27 cellular contexts compared by ENCODE assay signal in genomic region chr19:19111967-19112580, GRCh38. TPM values are rescaled to one million over a fixed set of nuclear protein-coding genes. Genes with fewer than 3 reads are reported as not detected.
DNase-seq lines count a peak whose midpoint lies in the region; ATAC-seq, FAIRE-seq and TF ChIP-seq lines count a peak whose summit lies in the region.
"Had no signal": no experiment of that assay in that cellular context is flagged by ENCODE, and none has a peak within 500 bp of the region (broad histone marks: within the 10 kb centered on the region; RNA-seq: fewer than 3 reads in every experiment).

No MANE protein-coding gene starts in this region.

- H2BK15ac ChIP-seq in mesendoderm (replicated peaks; ENCODE audit: low read depth): no peak overlapping the region

- H3K36me3 Mint-ChIP-seq in IgD-negative memory B cell (peaks cover 2% of the 10 kb centered on the region), progenitor cell of endocrine pancreas (ENCODE audit: insufficient read depth) (peaks cover 6% of the 10 kb centered on the region)

- no peak overlapping the region for H2BK5ac ChIP-seq in mesendoderm (ENCODE audit: low read length)

- peaks cover 0 to 23% (median 12%) of the 10 kb centered on the region in 11 experiments; a peak in 12 of 22 replicates for H4K20me1 ChIP-seq in BLaER1 treated with 17β-estradiol and CSF1 and Interleukin-3, amounts not matched to agents 10 nM and 100 nM
- no peaks in the 10 kb centered on the region for H4K20me1 ChIP-seq in HepG2 (ENCODE audit: insufficient read depth, low read length)

- no peaks in the 10 kb centered on the region for H3K9me3 Mint-ChIP-seq in IgD-negative memory B cell
- H3K9me3 Mint-ChIP-seq in progenitor cell of endocrine pancreas (ENCODE audit: low read depth): no peaks in the 10 kb centered on the region
- H3K9me3 Mint-ChIP-seq: activated CD8-positive, alpha-beta T cell treated with anti-CD3 and anti-CD28 coated beads for 36 hours; activated T-helper 1 cell treated with anti-CD3 and anti-CD28 coated beads, Interleukin-12 subunit alpha, Interleukin-12 subunit beta, Interleukin-2, Interleukin-4 antibody, amounts not matched to agents 30 ng/mL and 10 ng/mL and 1 ng/mL, durations not matched to agents 14 hours and 24 hours and 36 hours; HFFc6; mesothelial cell of epicardium had no signal

- H3K4me1 Mint-ChIP-seq in IgD-negative memory B cell (peaks cover 12 to 21% (median 14%) of the 10 kb centered on the region in 3 donors), progenitor cell of endocrine pancreas (ENCODE audit: low read depth) (peaks cover 3% of the 10 kb centered on the region)

- H3K27ac ChIP-seq in BLaER1 treated with 17β-estradiol and CSF1 and Interleukin-3, amounts not matched to agents 10 nM and 100 nM: peak overlapping the region in 7 of 11 experiments; percentile 2 to 54 (median 32); a peak in 10 of 22 replicates
- H3K27ac ChIP-seq in HepG2 (ENCODE audit: extremely low read length, insufficient read depth, low read length): no peak overlapping the region
- no peak overlapping the region for H3K27ac ChIP-seq in mesendoderm (ENCODE audit: low read depth, low read length)
- H3K27ac ChIP-seq: esophagus muscularis mucosa, HL-60, left ventricle myocardium inferior, skin epidermis had no signal

- H2AFZ ChIP-seq in HepG2 (ENCODE audit: low read length): no peak overlapping the region

- H4K5ac ChIP-seq in mesendoderm (ENCODE audit: low read length): no peak overlapping the region

- CTCF ChIA-PET in HepG2 (lab: Yijun Ruan, JAX; ENCODE audit: low intra/inter-chr PET ratio, low total read pairs): interaction anchor here (1.1 to 2.4 kb wide), 2 partner anchors 27 to 58 kb away, joined by 4 to 22 read pairs; no protein-coding TSS in a partner anchor

- H3K27ac Mint-ChIP-seq in IgD-negative memory B cell (peak overlapping the region; percentile 8 to 92 (median 83)), progenitor cell of endocrine pancreas (peak overlapping the region; percentile 49)
- H3K27ac Mint-ChIP-seq: activated CD8-positive, alpha-beta T cell treated with anti-CD3 and anti-CD28 coated beads for 36 hours; activated T-helper 1 cell treated with anti-CD3 and anti-CD28 coated beads, Interleukin-12 subunit alpha, Interleukin-12 subunit beta, Interleukin-2, Interleukin-4 antibody, amounts not matched to agents 30 ng/mL and 10 ng/mL and 1 ng/mL, durations not matched to agents 14 hours and 24 hours and 36 hours; HFFc6; mesothelial cell of epicardium had no signal

- no peaks in the 10 kb centered on the region for H3K79me1 ChIP-seq in mesendoderm (ENCODE audit: low read length)

- H3K4ac ChIP-seq in mesendoderm (ENCODE audit: low read depth, low read length): no peak overlapping the region

- peaks cover 23 to 57% (median 42%) of the 10 kb centered on the region in 10 experiments for H3K4me1 ChIP-seq in BLaER1 treated with 17β-estradiol and CSF1 and Interleukin-3, amounts not matched to agents 10 nM and 100 nM
- H3K4me1 ChIP-seq in HepG2 (ENCODE audit: insufficient read depth, low read length) (peaks cover 46% of the 10 kb centered on the region), mesendoderm (ENCODE audit: control insufficient read depth, low read depth, low read length) (no peaks in the 10 kb centered on the region)

- in situ Hi-C loops in HepG2 (cut with HindIII; ENCODE audit: extremely low pct_ligation_motif_present, low pct_unique_long_range_greater_than_20kb): loop anchor here (5.0 kb wide), 1 partner anchor 55 kb away; no protein-coding TSS in a partner anchor

- DNase-seq in HepG2 (ENCODE audit: low spot score): no peak
- DNase-seq in progenitor cell of endocrine pancreas (ENCODE audit: low spot score, unreplicated experiment): no peak
- DNase-seq in NCI-H2107 (lab: John Stamatoyannopoulos, UW): no peak
- DNase-seq in mesendoderm: no peak
- DNase-seq: activated CD8-positive, alpha-beta memory T cell treated with anti-CD3 and anti-CD28 coated beads, Interleukin-2, amount 50 U/mL, for 48 hours; activated CD8-positive, alpha-beta T cell treated with anti-CD3 and anti-CD28 coated beads for 36 hours; activated naive CD4-positive, alpha-beta T cell treated with anti-CD3 and anti-CD28 coated beads, Interleukin-2, amount 50 U/mL, for 16 hours; dermis blood vessel endothelial cell; left ventricle myocardium inferior; NCI-H82; stimulated activated naive CD8-positive, alpha-beta T cell treated with anti-CD3 and anti-CD28 coated beads, Interleukin-15, Interleukin-2, amounts not matched to agents 100 U/mL and 50 U/mL, for 24 hours; T-helper 9 cell had no signal

- H3K4me3 Mint-ChIP-seq in IgD-negative memory B cell: peak overlapping the region in 2 of 4 donors; percentile 68 to 73
- H3K4me3 Mint-ChIP-seq in progenitor cell of endocrine pancreas (ENCODE audit: low read depth): no peak overlapping the region
- H3K4me3 Mint-ChIP-seq: activated CD8-positive, alpha-beta T cell treated with anti-CD3 and anti-CD28 coated beads for 36 hours; activated T-helper 1 cell treated with anti-CD3 and anti-CD28 coated beads, Interleukin-12 subunit alpha, Interleukin-12 subunit beta, Interleukin-2, Interleukin-4 antibody, amounts not matched to agents 30 ng/mL and 10 ng/mL and 1 ng/mL, durations not matched to agents 14 hours and 24 hours and 36 hours; brain; HFFc6; mesothelial cell of epicardium had no signal

- H3K4me2 ChIP-seq in BLaER1 treated with 17β-estradiol and CSF1 and Interleukin-3, amounts not matched to agents 10 nM and 100 nM: peak overlapping the region; percentile 35 to 94 (median 85)
- no peak overlapping the region for H3K4me2 ChIP-seq in HepG2 (ENCODE audit: low read depth, low read length)
- H3K4me2 ChIP-seq in mesendoderm (ENCODE audit: low read length): no peak overlapping the region

- H2BK120ac ChIP-seq in mesendoderm (ENCODE audit: low read depth, low read length): no peak overlapping the region

- H3K36me3 ChIP-seq in BLaER1 treated with 17β-estradiol and CSF1 and Interleukin-3, amounts not matched to agents 10 nM and 100 nM: peaks cover 0 to 14% (median 0%) of the 10 kb centered on the region in 11 experiments; a peak in 6 of 22 replicates
- no peaks in the 10 kb centered on the region for H3K36me3 ChIP-seq in HepG2 (replicated peaks in 1 of 2; ENCODE audit: control insufficient read depth in 1 of 2, insufficient read depth in 2 of 2, low read length in 2 of 2)
- H3K36me3 ChIP-seq in mesendoderm (ENCODE audit: control insufficient read depth, insufficient read depth, low read length): no peaks in the 10 kb centered on the region
- H3K36me3 ChIP-seq: left ventricle myocardium inferior had no signal

- H4K8ac ChIP-seq in mesendoderm (ENCODE audit: low read depth, low read length): no peak overlapping the region

- no peak for TF ChIP-seq RAD21 in HepG2 (CRISPR knock-in tag; IDR thresholded peaks at IDR 0.05)

- H3K9ac ChIP-seq in BLaER1 treated with 17β-estradiol and CSF1 and Interleukin-3, amounts not matched to agents 10 nM and 100 nM: peak overlapping the region; percentile 6 to 69 (median 45); a peak in 17 of 22 replicates
- H3K9ac ChIP-seq in HepG2 (ENCODE audit: insufficient read depth, low read depth, low read length): no peak overlapping the region
- H3K9ac ChIP-seq in mesendoderm (ENCODE audit: low read length): no peak overlapping the region

- TF ChIP-seq POLR2A in HepG2 (IDR thresholded peaks at IDR 0.05; ENCODE audit: insufficient read depth in 1 of 2, low read depth in 2 of 2, low read length in 2 of 2): 0 out of 4 replicates have a peak, but pooled peaks of 1 of the 2 experiments have one; percentile 24

- POLR2A ChIA-PET in HepG2 (lab: Yijun Ruan, JAX): no interaction called here

- no peak overlapping the region for H2AK5ac ChIP-seq in mesendoderm (ENCODE audit: low read length)

- TF ChIP-seq CTCF in HepG2 (CRISPR knock-in tag; IDR thresholded peaks at IDR 0.05) (no peak), progenitor cell of endocrine pancreas (IDR thresholded peaks at IDR 0.05; ENCODE audit: unreplicated experiment) (no peak)

- no peaks in the 10 kb centered on the region for H3K9me3 ChIP-seq in BLaER1 treated with 17β-estradiol and CSF1 and Interleukin-3, amounts not matched to agents 10 nM and 100 nM (replicated peaks in 1 of 11)
- H3K9me3 ChIP-seq in HepG2 (ENCODE audit: low read length): no peaks in the 10 kb centered on the region
- H3K9me3 ChIP-seq: esophagus muscularis mucosa, left ventricle myocardium inferior had no signal

- no peak for ATAC-seq in HepG2
- ATAC-seq in GM19324 (IDR thresholded peaks at IDR 0.05; ENCODE audit: low FRiP score, unreplicated experiment): no peak
- ATAC-seq: stimulated activated naive CD8-positive, alpha-beta T cell treated with anti-CD3 and anti-CD28 coated beads, Interleukin-15, Interleukin-2, amounts not matched to agents 100 U/mL and 50 U/mL, for 24 hours had no signal

- H3K27me3 ChIP-seq in BLaER1 treated with 17β-estradiol and CSF1 and Interleukin-3, amounts not matched to agents 10 nM and 100 nM: peaks cover 0 to 12% (median 0%) of the 10 kb centered on the region in 11 experiments; a peak in 3 of 22 replicates
- H3K27me3 ChIP-seq in HepG2 (ENCODE audit: control insufficient read depth in 1 of 2, insufficient read depth in 2 of 2, low read length in 2 of 2): no peaks in the 10 kb centered on the region
- H3K27me3 ChIP-seq in mesendoderm (ENCODE audit: insufficient read depth, low read length, poor library complexity): no peaks in the 10 kb centered on the region

- H3K56ac ChIP-seq in mesendoderm (ENCODE audit: low read length): no peak overlapping the region

- no peak overlapping the region for H3K23ac ChIP-seq in mesendoderm (ENCODE audit: low read length)

- BruUV-seq in HepG2 (replicated peaks; lab: Mats Ljungman, UMichigan): TSS peak; percentile 33

- TF ChIP-seq EP300 in HepG2 (IDR thresholded peaks at IDR 0.05; ENCODE audit: low read depth in 2 of 2, low read length in 2 of 2) (no peak), HepG2 (CRISPR knock-in tag; IDR thresholded peaks at IDR 0.05; ENCODE audit: borderline replicate concordance) (no peak)

- H3K18ac ChIP-seq in mesendoderm (ENCODE audit: low read length): no peak overlapping the region

- H3K79me2 ChIP-seq in HepG2 (ENCODE audit: insufficient read depth, low read length) (no peaks in the 10 kb centered on the region), mesendoderm (ENCODE audit: control insufficient read depth, insufficient read depth, low read length) (no peaks in the 10 kb centered on the region)

- WGBS in HepG2 (ENCODE audit: low lambda C conversion rate): 92% methylated on average over 9 of the region's 9 CpGs
- no CpG with 5 or more reads among the region's 9 CpGs for WGBS in mesendoderm (ENCODE audit: extremely low coverage, insufficient coverage, low lambda C conversion rate)

- H3K27me3 Mint-ChIP-seq in IgD-negative memory B cell (no peaks in the 10 kb centered on the region), progenitor cell of endocrine pancreas (peaks cover 18% of the 10 kb centered on the region)
- H3K27me3 Mint-ChIP-seq: activated CD8-positive, alpha-beta T cell treated with anti-CD3 and anti-CD28 coated beads for 36 hours; brain had no signal

- intact Hi-C loops in HepG2 (cut with micrococcal nuclease; ENCODE audit: unreplicated experiment): loop anchor here (2.0 kb wide), 1 partner anchor 13 kb away; no protein-coding TSS in a partner anchor

- peak overlapping the region in 1 of 10 experiments; percentile 32; a peak in 2 of 20 replicates for H3K4me3 ChIP-seq in BLaER1 treated with 17β-estradiol and CSF1 and Interleukin-3, amounts not matched to agents 10 nM and 100 nM
- H3K4me3 ChIP-seq in HepG2 (replicated peaks in 1 of 3; ENCODE audit: insufficient read depth in 1 of 3, low read depth in 2 of 3, low read length in 3 of 3) (no peak overlapping the region), mesendoderm (ENCODE audit: low read length) (no peak overlapping the region)
- H3K4me3 ChIP-seq: esophagus muscularis mucosa, left ventricle myocardium inferior, skin epidermis had no signal

- FAIRE-seq in HepG2 (lab: Jason Lieb, UNC): no peak
- FAIRE-seq: endometrium, GM12891, urothelium cell line had no signal

RNA-seq across cellular contexts. Expression of gene TMEM161A, which starts 26.2 kb away (rescaled TPM):
- polyA plus RNA-seq in IgD-negative memory B cell (18.5 TPM), HepG2 (2011; rRNA removed) (31.4 and 42.7 TPM in 2 replicates)
- total RNA-seq in HepG2 (2016; rRNA removed; fragmentation: Illumina TruSeq; extraction: Trizol) (10.3 and 25.9 TPM in 2 replicates), progenitor cell of endocrine pancreas (38.8 and 42.3 TPM in 2 replicates)
- 8.7 and 12.1 TPM in 2 replicates for total RNA-seq in HepG2 (2016; cell fraction: cytosol; rRNA removed; fragmentation: Illumina TruSeq; extraction: Trizol; ENCODE audit: low read depth)
- 7.7 and 28.3 TPM in 2 replicates for total RNA-seq in HepG2 (2016; cell fraction: insoluble cytoplasmic fraction; rRNA removed; fragmentation: Illumina TruSeq; extraction: Trizol)
- 7.4 and 8.8 TPM in 2 replicates for total RNA-seq in HepG2 (2016; cell fraction: membrane; rRNA removed; fragmentation: Illumina TruSeq; extraction: Trizol)
- total RNA-seq in HepG2 (2016; cell fraction: nucleus; rRNA removed; fragmentation: Illumina TruSeq; extraction: Trizol): 36.6 and 39.6 TPM in 2 replicates
- polyA plus RNA-seq in HepG2 (2011; cell fraction: cytosol; rRNA removed): 22.8 and 35.4 TPM in 2 replicates
- 190 and 235 TPM in 2 replicates for polyA plus RNA-seq in HepG2 (2011; cell fraction: nucleus; rRNA removed)
- 15.9 and 23.9 TPM in 2 replicates for polyA plus RNA-seq in HepG2 (2012)
- 6.6 and 8.6 TPM in 2 replicates for polyA plus RNA-seq in HepG2 (2016; cell fraction: cytosol; fragmentation: Illumina TruSeq; extraction: Trizol; ENCODE audit: low read depth)
- polyA plus RNA-seq in HepG2 (2016; cell fraction: insoluble cytoplasmic fraction; fragmentation: Illumina TruSeq; extraction: Trizol; ENCODE audit: low read depth): 8.4 and 9.9 TPM in 2 replicates
- polyA plus RNA-seq in HepG2 (2016; cell fraction: membrane; fragmentation: Illumina TruSeq; extraction: Trizol; ENCODE audit: low read depth): 8.4 and 9.5 TPM in 2 replicates
- polyA plus RNA-seq in HepG2 (2016; cell fraction: nucleus; fragmentation: Illumina TruSeq; extraction: Trizol; ENCODE audit: insufficient read depth, low read depth): 56.7 and 60.0 TPM in 2 replicates
- polyA minus RNA-seq in HepG2 (2011; rRNA and poly(A)+ RNA removed; ENCODE audit: low replicate concordance): 88.8 and 105 TPM in 2 replicates
- polyA minus RNA-seq in HepG2 (2011; cell fraction: cytosol; rRNA and poly(A)+ RNA removed): 24.3 and 32.2 TPM in 2 replicates
- 57.3 and 75.8 TPM in 2 replicates for polyA minus RNA-seq in HepG2 (2011; cell fraction: nucleus; rRNA and poly(A)+ RNA removed)
- polyA plus RNA-seq in mesendoderm (2013, experiment 1 of 2): 16.8 TPM
- polyA plus RNA-seq in mesendoderm (2013, experiment 2 of 2): 16.4 TPM

RNA-seq across cellular contexts. Expression of gene SLC25A42, which starts 48.3 kb away (rescaled TPM):
- polyA plus RNA-seq in IgD-negative memory B cell (35.9 TPM), HepG2 (2011; rRNA removed) (12.8 and 13.0 TPM in 2 replicates)
- total RNA-seq in HepG2 (2016; rRNA removed; fragmentation: Illumina TruSeq; extraction: Trizol) (13.5 and 18.3 TPM in 2 replicates), progenitor cell of endocrine pancreas (10.5 and 10.7 TPM in 2 replicates)
- total RNA-seq in HepG2 (2016; cell fraction: cytosol; rRNA removed; fragmentation: Illumina TruSeq; extraction: Trizol; ENCODE audit: low read depth): 7.8 and 11.9 TPM in 2 replicates
- 11.8 and 19.3 TPM in 2 replicates for total RNA-seq in HepG2 (2016; cell fraction: insoluble cytoplasmic fraction; rRNA removed; fragmentation: Illumina TruSeq; extraction: Trizol)
- 17.0 and 18.4 TPM in 2 replicates for total RNA-seq in HepG2 (2016; cell fraction: membrane; rRNA removed; fragmentation: Illumina TruSeq; extraction: Trizol)
- total RNA-seq in HepG2 (2016; cell fraction: nucleus; rRNA removed; fragmentation: Illumina TruSeq; extraction: Trizol): 11.9 and 13.2 TPM in 2 replicates
- 9.1 and 13.2 TPM in 2 replicates for polyA plus RNA-seq in HepG2 (2011; cell fraction: cytosol; rRNA removed)
- polyA plus RNA-seq in HepG2 (2011; cell fraction: nucleus; rRNA removed): 30.2 and 33.7 TPM in 2 replicates
- polyA plus RNA-seq in HepG2 (2012): 8.4 and 11.8 TPM in 2 replicates
- 6.8 and 7.9 TPM in 2 replicates for polyA plus RNA-seq in HepG2 (2016; cell fraction: cytosol; fragmentation: Illumina TruSeq; extraction: Trizol; ENCODE audit: low read depth)
- polyA plus RNA-seq in HepG2 (2016; cell fraction: insoluble cytoplasmic fraction; fragmentation: Illumina TruSeq; extraction: Trizol; ENCODE audit: low read depth): 13.4 and 18.3 TPM in 2 replicates
- polyA plus RNA-seq in HepG2 (2016; cell fraction: membrane; fragmentation: Illumina TruSeq; extraction: Trizol; ENCODE audit: low read depth): 10.4 and 12.8 TPM in 2 replicates
- 30.3 and 30.4 TPM in 2 replicates for polyA plus RNA-seq in HepG2 (2016; cell fraction: nucleus; fragmentation: Illumina TruSeq; extraction: Trizol; ENCODE audit: insufficient read depth, low read depth)
- polyA minus RNA-seq in HepG2 (2011; rRNA and poly(A)+ RNA removed; ENCODE audit: low replicate concordance): 2.5 and 24.9 TPM in 2 replicates
- polyA minus RNA-seq in HepG2 (2011; cell fraction: cytosol; rRNA and poly(A)+ RNA removed): 5.7 and 5.9 TPM in 2 replicates
- polyA minus RNA-seq in HepG2 (2011; cell fraction: nucleus; rRNA and poly(A)+ RNA removed): 7.7 and 8.0 TPM in 2 replicates
- polyA plus RNA-seq in mesendoderm (2013, experiment 1 of 2): 1.7 TPM
- polyA plus RNA-seq in mesendoderm (2013, experiment 2 of 2): 1.4 TPM

RNA-seq across cellular contexts. Expression of gene MEF2B, which starts 58.0 kb away (rescaled TPM):
- polyA plus RNA-seq in IgD-negative memory B cell (1.8 TPM), HepG2 (2011; rRNA removed) (1.7 and 2.3 TPM in 2 replicates)
- total RNA-seq in HepG2 (2016; rRNA removed; fragmentation: Illumina TruSeq; extraction: Trizol) (0.44 and 1.2 TPM in 2 replicates), progenitor cell of endocrine pancreas (4.2 and 4.4 TPM in 2 replicates)
- 0.81 and 1.1 TPM in 2 replicates for total RNA-seq in HepG2 (2016; cell fraction: cytosol; rRNA removed; fragmentation: Illumina TruSeq; extraction: Trizol; ENCODE audit: low read depth)
- total RNA-seq in HepG2 (2016; cell fraction: insoluble cytoplasmic fraction; rRNA removed; fragmentation: Illumina TruSeq; extraction: Trizol): 0.41 TPM in 1 of 2 replicates, not detected in the other
- total RNA-seq in HepG2 (2016; cell fraction: membrane; rRNA removed; fragmentation: Illumina TruSeq; extraction: Trizol): 0.46 and 1.8 TPM in 2 replicates
- total RNA-seq in HepG2 (2016; cell fraction: nucleus; rRNA removed; fragmentation: Illumina TruSeq; extraction: Trizol): 0.81 and 1.6 TPM in 2 replicates
- polyA plus RNA-seq in HepG2 (2011; cell fraction: cytosol; rRNA removed): 2.1 and 2.9 TPM in 2 replicates
- polyA plus RNA-seq in HepG2 (2011; cell fraction: nucleus; rRNA removed): 4.0 and 4.5 TPM in 2 replicates
- polyA plus RNA-seq in HepG2 (2012): 2.2 and 4.4 TPM in 2 replicates
- polyA plus RNA-seq in HepG2 (2016; cell fraction: cytosol; fragmentation: Illumina TruSeq; extraction: Trizol; ENCODE audit: low read depth): 0.86 and 1.1 TPM in 2 replicates
- polyA plus RNA-seq in HepG2 (2016; cell fraction: insoluble cytoplasmic fraction; fragmentation: Illumina TruSeq; extraction: Trizol; ENCODE audit: low read depth): 0.42 and 1.8 TPM in 2 replicates
- 0.38 and 1.1 TPM in 2 replicates for polyA plus RNA-seq in HepG2 (2016; cell fraction: membrane; fragmentation: Illumina TruSeq; extraction: Trizol; ENCODE audit: low read depth)
- polyA plus RNA-seq in HepG2 (2016; cell fraction: nucleus; fragmentation: Illumina TruSeq; extraction: Trizol; ENCODE audit: insufficient read depth, low read depth): 2.1 and 3.9 TPM in 2 replicates
- 0.33 and 1.1 TPM in 2 replicates for polyA minus RNA-seq in HepG2 (2011; rRNA and poly(A)+ RNA removed; ENCODE audit: low replicate concordance)
- polyA minus RNA-seq in HepG2 (2011; cell fraction: cytosol; rRNA and poly(A)+ RNA removed): 1.2 TPM in 1 of 2 replicates, not detected in the other
- polyA minus RNA-seq in HepG2 (2011; cell fraction: nucleus; rRNA and poly(A)+ RNA removed): 1.4 and 2.0 TPM in 2 replicates
- polyA plus RNA-seq in mesendoderm (2013, experiment 1 of 2): 0.28 TPM
- 0.57 TPM for polyA plus RNA-seq in mesendoderm (2013, experiment 2 of 2)
- total RNA-seq: esophagus muscularis mucosa, RPMI7951, temporal lobe had no signal

Comparison
In these comparisons a context has a peak if more than half of its experiments do, and no peak if none do; other contexts are left out.
1. H3K27ac ChIP-seq: peak in BLaER1 treated with 17β-estradiol and CSF1 and Interleukin-3, amounts not matched to agents 10 nM and 100 nM (7 of 11); none in HepG2 (single experiment) and mesendoderm (single experiment).
2. H3K4me2 ChIP-seq: peak in BLaER1 treated with 17β-estradiol and CSF1 and Interleukin-3, amounts not matched to agents 10 nM and 100 nM (11 of 11); none in HepG2 (single experiment) and mesendoderm (single experiment).
3. H3K9ac ChIP-seq: peak in BLaER1 treated with 17β-estradiol and CSF1 and Interleukin-3, amounts not matched to agents 10 nM and 100 nM (11 of 11); none in HepG2 (single experiment) and mesendoderm (single experiment).